In genomic region chr1:15100369-15101111, GRCh38 we compare ENCODE assay signal across 8 cellular contexts. TPM values are rescaled to one million over a fixed set of nuclear protein-coding genes. Genes with fewer than 3 reads are reported as not detected.
A peak's percentile ranks its signal among the peaks of the same experiment; 100 is the strongest.
DNase-seq lines count a peak whose midpoint lies in the region; ATAC-seq and TF ChIP-seq lines count a peak whose summit lies in the region.

No MANE protein-coding gene starts in this region.

- H2AFZ ChIP-seq in OCI-LY1 (ENCODE audit: low read length), result no peak overlapping the region

- POLR2A ChIA-PET in HEK293 (lab: Yijun Ruan, JAX), result no interaction called here

- CTCF ChIA-PET in HEK293 (lab: Yijun Ruan, JAX), result interaction anchor here (0.6 to 1.9 kb wide), 11 partner anchors 8 to 1138 kb away, joined by 3 to 9 read pairs (median 4); no protein-coding TSS in a partner anchor

- no peak overlapping the region for H3K27ac ChIP-seq in HEK293 (ENCODE audit: extremely low read depth, low read depth, low read length)
- H3K27ac ChIP-seq in OCI-LY1 (ENCODE audit: low read depth, low read length, poor library complexity, severe bottlenecking), result no peak overlapping the region
- no peak overlapping the region for H3K27ac ChIP-seq in prostate gland

- 31% methylated on average over 23 of the region's 23 CpGs for WGBS in prostate gland

- H3K36me3 ChIP-seq in HEK293 (ENCODE audit: control insufficient read depth in 2 of 2, insufficient read depth in 1 of 2, low read length in 2 of 2), result no peaks in the 10 kb centered on the region
- H3K36me3 ChIP-seq in OCI-LY1 (ENCODE audit: insufficient read depth, low read length), result no peaks in the 10 kb centered on the region
- H3K36me3 ChIP-seq in prostate gland, result no peaks in the 10 kb centered on the region

- H4K20me1 ChIP-seq in OCI-LY1 (ENCODE audit: insufficient read depth, low read length), result no peaks in the 10 kb centered on the region

- peak; percentile 80 for DNase-seq in COLO668 (lab: John Stamatoyannopoulos, UW; ENCODE audit: unreplicated experiment)
- peak; percentile 80 for DNase-seq in activated effector memory CD4-positive, alpha-beta T cell treated with anti-CD3 and anti-CD28 coated beads, Interleukin-2, amount 50 U/mL, for 16 hours
- peak; percentile 46 for DNase-seq in glomerular visceral epithelial cell (ENCODE audit: extremely low spot score)
- DNase-seq in prostate gland (ENCODE audit: low spot score), result peak; percentile 33

- H3K9ac ChIP-seq in OCI-LY1 (ENCODE audit: low read length), result no peak overlapping the region

- H3F3A ChIP-seq in OCI-LY1 (ENCODE audit: insufficient read depth, low read length), result no peaks in the 10 kb centered on the region

- intact Hi-C loops in prostate gland (cut with DNase I), result loop anchor here (5.0 kb wide), 1 partner anchor 1133 kb away; no protein-coding TSS in a partner anchor

- no peaks in the 10 kb centered on the region for H3K4me1 ChIP-seq in HEK293 (ENCODE audit: control insufficient read depth, insufficient read depth, low read length)
- no peaks in the 10 kb centered on the region for H3K4me1 ChIP-seq in OCI-LY1 (ENCODE audit: insufficient read depth, low read length, severe bottlenecking)
- H3K4me1 ChIP-seq in prostate gland (replicated peaks), result no peaks in the 10 kb centered on the region

- H3K27me3 ChIP-seq in OCI-LY1 (ENCODE audit: insufficient read depth, low read length), result no peaks in the 10 kb centered on the region
- H3K27me3 ChIP-seq in prostate gland (replicated peaks; ENCODE audit: insufficient read depth), result no peaks in the 10 kb centered on the region

- ATAC-seq in HG03095 (IDR thresholded peaks at IDR 0.05; ENCODE audit: unreplicated experiment) (no peak), HG02973 (IDR thresholded peaks at IDR 0.05; ENCODE audit: unreplicated experiment) (no peak)

- no peaks in the 10 kb centered on the region for H3K79me2 ChIP-seq in OCI-LY1 (ENCODE audit: insufficient read depth, low read length)

- TF ChIP-seq POLR2A in prostate gland (IDR thresholded peaks at IDR 0.05), result no peak

- H3K4me3 ChIP-seq in HEK293 (ENCODE audit: low read depth, low read length) (no peak overlapping the region), OCI-LY1 (ENCODE audit: low read depth, low read length, poor library complexity, severe bottlenecking) (no peak overlapping the region), prostate gland (no peak overlapping the region)

- no peaks in the 10 kb centered on the region for H3K9me2 ChIP-seq in OCI-LY1 (ENCODE audit: low read depth, low read length)

- no peak overlapping the region for H3K4me2 ChIP-seq in OCI-LY1 (ENCODE audit: low read length)

- TF ChIP-seq CTCF in HEK293 (tag by site-specific recombination; IDR thresholded peaks at IDR 0.05) (peak; percentile 92), OCI-LY1 (IDR thresholded peaks at IDR 0.05; ENCODE audit: low read length) (peak; percentile 90), prostate gland (IDR thresholded peaks at IDR 0.05) (peak; percentile 72 to 96 (median 88))

- H3K9me3 ChIP-seq in HEK293 (ENCODE audit: control insufficient read depth, insufficient read depth, low read depth, low read length) (no peaks in the 10 kb centered on the region), OCI-LY1 (ENCODE audit: low read length) (no peaks in the 10 kb centered on the region), prostate gland (no peaks in the 10 kb centered on the region)

TF ChIP-seq in HEK293, 187 proteins besides CTCF, POLR2A, EP300 and RAD21 (continues in another document):
- TF ChIP-seq PRDM10 (tag by site-specific recombination; IDR thresholded peaks at IDR 0.05), result peak; percentile 39; the same call in 1 of the 2 replicates
- TF ChIP-seq ZNF707 (tag by site-specific recombination; IDR thresholded peaks at IDR 0.05), result no peak
- TF ChIP-seq ZSCAN16 (tag by site-specific recombination; IDR thresholded peaks at IDR 0.05), result no peak
- 0 out of 2 replicates have a peak, but pooled peaks have one; percentile 78 for TF ChIP-seq ZNF792 (tag by site-specific recombination; IDR thresholded peaks at IDR 0.05)
- no peak for TF ChIP-seq ZNF416 (tag by site-specific recombination; IDR thresholded peaks at IDR 0.05)
- TF ChIP-seq KLF1 (tag by site-specific recombination; IDR thresholded peaks at IDR 0.05), result no peak
- TF ChIP-seq ZNF133 (tag by site-specific recombination; IDR thresholded peaks at IDR 0.05), result no peak
- TF ChIP-seq SCRT2 (tag by site-specific recombination; IDR thresholded peaks at IDR 0.05), result peak; percentile 69
- TF ChIP-seq TSHZ1 (tag by site-specific recombination; IDR thresholded peaks at IDR 0.05; ENCODE audit: borderline replicate concordance), result no peak
- peak; percentile 4; the same call in 1 of the 2 replicates for TF ChIP-seq ZBTB7A (tag by site-specific recombination; IDR thresholded peaks at IDR 0.05; ENCODE audit: low read depth)
- no peak for TF ChIP-seq PBX3 (CRISPR knock-in tag; IDR thresholded peaks at IDR 0.05)
- peak; percentile 70; the same call in 1 of the 2 replicates for TF ChIP-seq SCRT1 (tag by site-specific recombination; IDR thresholded peaks at IDR 0.05; ENCODE audit: borderline replicate concordance)
- TF ChIP-seq ZXDB (tag by site-specific recombination; IDR thresholded peaks at IDR 0.05), result no peak
- no peak for TF ChIP-seq ZNF324 (tag by site-specific recombination; IDR thresholded peaks at IDR 0.05)

RNA-seq across cellular contexts. Expression of gene TMEM51, which starts 53.0 kb away (rescaled TPM):
- total RNA-seq in prostate gland, result 10 to 100 TPM in 1 of 2 donors, 1 to 10 TPM in 1; 9.8 to 17.6 TPM
